In genomic region chr4:94523617-94524016, GRCh38 we compare ENCODE assay signal across 19 cellular contexts.
A peak's percentile ranks its signal among the peaks of the same experiment; 100 is the strongest.
DNase-seq lines count a peak whose midpoint lies in the region; FAIRE-seq and TF ChIP-seq lines count a peak whose summit lies in the region.
"Had no signal": no experiment of that assay in that cellular context is flagged by ENCODE, and none has a peak within 500 bp of the region (broad histone marks: within the 10 kb centered on the region; RNA-seq: fewer than 3 reads in every experiment).

No MANE protein-coding gene starts in this region.

- DNase-seq in MCF 10A (ENCODE audit: unreplicated experiment), result peak; percentile 72
- no peak for DNase-seq in breast epithelium (ENCODE audit: low spot score in 2 of 2)
- DNase-seq in astrocyte (ENCODE audit: low read depth), result peak; percentile 76
- peak; percentile 57 for DNase-seq in fibroblast of villous mesenchyme (ENCODE audit: low read depth)
- no peak for DNase-seq in transverse colon
- DNase-seq in activated effector memory CD4-positive, alpha-beta T cell treated with anti-CD3 and anti-CD28 coated beads, Interleukin-2, amount 50 U/mL, for 16 hours, result no peak
- no peak for DNase-seq in mucosa of gallbladder (ENCODE audit: low spot score)
- no peak for DNase-seq in SIG-M5 treated with dmso at 0.1 percent for 504 hours (lab: John Stamatoyannopoulos, UW; ENCODE audit: unreplicated experiment)
- DNase-seq: 8988T; activated naive CD4-positive, alpha-beta T cell; CD4-positive, CD25-positive, alpha-beta regulatory T cell; DMS79 treated with DMSO at 0.1 percent for 48 hours; hypothalamus; left colon; NCI-H187 treated with DMSO at 0.1 percent for 48 hours; NCI-H526 treated with DMSO at 0.1 percent for 48 hours; posterior cingulate gyrus had no signal

- 90 to 96% methylated on average over 3 of the region's 3 CpGs for WGBS in transverse colon (ENCODE audit: low coverage in 1 of 2), 2 donors

- H3K79me2 ChIP-seq in astrocyte (ENCODE audit: insufficient read depth, low read length), result peaks cover 74% of the 10 kb centered on the region

- BruUV-seq in MCF 10A (replicated peaks; lab: Mats Ljungman, UMichigan), result no TSS peak

- no peak for TF ChIP-seq EP300 in transverse colon (IDR thresholded peaks at IDR 0.05; ENCODE audit: low read depth)

- H3K36me3 Mint-ChIP-seq in MCF 10A (ENCODE audit: insufficient read depth, unreplicated experiment), result peaks cover 35% of the 10 kb centered on the region
- peaks cover 9% of the 10 kb centered on the region for H3K36me3 Mint-ChIP-seq in astrocyte (ENCODE audit: low read depth, unreplicated experiment)
- H3K36me3 Mint-ChIP-seq: WTC11 had no signal

- H3K27ac ChIP-seq in breast epithelium (no peak overlapping the region), astrocyte (ENCODE audit: low read depth, low read length) (peak overlapping the region; percentile 34), transverse colon (peak overlapping the region; percentile 1 to 72 (median 39))
- H3K27ac ChIP-seq: PC-9 had no signal

- H3K9me3 Mint-ChIP-seq in MCF 10A (ENCODE audit: unreplicated experiment), result no peaks in the 10 kb centered on the region
- no peaks in the 10 kb centered on the region for H3K9me3 Mint-ChIP-seq in astrocyte (ENCODE audit: unreplicated experiment)
- H3K9me3 Mint-ChIP-seq: CD4-positive, CD25-positive, alpha-beta regulatory T cell; WTC11 had no signal

- no peaks in the 10 kb centered on the region for H3K36me3 ChIP-seq in breast epithelium
- H3K36me3 ChIP-seq in astrocyte (ENCODE audit: insufficient read depth, low read length), result peaks cover 14% of the 10 kb centered on the region
- H3K36me3 ChIP-seq in transverse colon, result no peaks in the 10 kb centered on the region

- H3K4me2 ChIP-seq in astrocyte (ENCODE audit: low read length), result no peak overlapping the region
- H3K4me2 ChIP-seq: PC-9 had no signal

- H3K4me3 ChIP-seq in breast epithelium, result no peak overlapping the region
- H3K4me3 ChIP-seq in astrocyte (ENCODE audit: insufficient read depth, low read depth, low read length), result no peak overlapping the region
- no peak overlapping the region for H3K4me3 ChIP-seq in fibroblast of villous mesenchyme (ENCODE audit: low read depth, low read length)
- H3K4me3 ChIP-seq in transverse colon, result no peak overlapping the region
- H3K4me3 ChIP-seq: PC-9 had no signal

- TF ChIP-seq POLR2A in breast epithelium (IDR thresholded peaks at IDR 0.05) (no peak), transverse colon (IDR thresholded peaks at IDR 0.05) (no peak)

- H3K27me3 Mint-ChIP-seq in MCF 10A (ENCODE audit: insufficient read depth, unreplicated experiment) (no peaks in the 10 kb centered on the region), astrocyte (ENCODE audit: low read depth, unreplicated experiment) (no peaks in the 10 kb centered on the region)
- H3K27me3 Mint-ChIP-seq: CD4-positive, CD25-positive, alpha-beta regulatory T cell had no signal

- intact Hi-C loops in MCF 10A (cut with micrococcal nuclease) (no loop called here), breast epithelium (cut with DNase I; ENCODE audit: low total_unique reads) (no loop called here), transverse colon (cut with DNase I; ENCODE audit: low total_unique reads) (loop anchor here (5.0 kb wide), 1 partner anchor 71 kb away; the partner anchor contains the start of gene PDLIM5)

- H3K4me3 Mint-ChIP-seq in MCF 10A (ENCODE audit: unreplicated experiment) (no peak overlapping the region), astrocyte (ENCODE audit: unreplicated experiment) (no peak overlapping the region)
- H3K4me3 Mint-ChIP-seq: CD4-positive, CD25-positive, alpha-beta regulatory T cell; WTC11 had no signal

- H3K9ac ChIP-seq in astrocyte (ENCODE audit: low read length), result no peak overlapping the region

- CTCF ChIA-PET in MCF 10A (lab: Yijun Ruan, JAX), result no interaction called here

- H3K4me1 ChIP-seq in breast epithelium, result peaks cover 0 to 8% of the 10 kb centered on the region in 2 donors
- peaks cover 20% of the 10 kb centered on the region for H3K4me1 ChIP-seq in astrocyte (ENCODE audit: insufficient read depth, low read length)
- H3K4me1 ChIP-seq in transverse colon, result peaks cover 14 to 59% (median 17%) of the 10 kb centered on the region in 4 donors

- in situ Hi-C loops in transverse colon (cut with MboI; ENCODE audit: low pct_ligation_motif_present in 1 of 4, low pct_unique_long_range_greater_than_20kb in 1 of 4, low sequenced_read_pairs in 3 of 4), result no loop called here

- H3K27ac Mint-ChIP-seq in MCF 10A (ENCODE audit: low read depth, unreplicated experiment), result no peak overlapping the region
- no peak overlapping the region for H3K27ac Mint-ChIP-seq in astrocyte (ENCODE audit: unreplicated experiment)
- H3K27ac Mint-ChIP-seq: CD4-positive, CD25-positive, alpha-beta regulatory T cell; WTC11 had no signal

- TF ChIP-seq CTCF in MCF 10A (IDR thresholded peaks at IDR 0.05; ENCODE audit: unreplicated experiment) (no peak), breast epithelium (IDR thresholded peaks at IDR 0.05) (no peak), astrocyte (IDR thresholded peaks at IDR 0.05; ENCODE audit: insufficient read depth, low read depth, low read length) (no peak), fibroblast of villous mesenchyme (IDR thresholded peaks at IDR 0.05; ENCODE audit: insufficient read depth, low read depth, low read length) (no peak), transverse colon (IDR thresholded peaks at IDR 0.05) (no peak)

- H2AFZ ChIP-seq in astrocyte (ENCODE audit: low read depth, low read length), result no peak overlapping the region
- H2AFZ ChIP-seq: PC-9 had no signal

- FAIRE-seq in astrocyte (lab: Jason Lieb, UNC), result no peak

- POLR2A ChIA-PET in MCF 10A (lab: Yijun Ruan, JAX), result interaction anchor here (0.7 to 2.4 kb wide), 13 partner anchors 8 to 128 kb away, joined by 3 to 9 read pairs (median 3); no protein-coding TSS in a partner anchor

- H3K9me3 ChIP-seq in breast epithelium (no peaks in the 10 kb centered on the region), astrocyte (ENCODE audit: insufficient read depth, low read depth, low read length) (no peaks in the 10 kb centered on the region), transverse colon (no peaks in the 10 kb centered on the region)

- H3K4me1 Mint-ChIP-seq in MCF 10A (ENCODE audit: insufficient read depth, unreplicated experiment) (peaks cover 29% of the 10 kb centered on the region), astrocyte (ENCODE audit: low read depth, unreplicated experiment) (peaks cover 35% of the 10 kb centered on the region)

- no peaks in the 10 kb centered on the region for H3K27me3 ChIP-seq in breast epithelium
- H3K27me3 ChIP-seq in astrocyte (ENCODE audit: insufficient read depth, low read length), result no peaks in the 10 kb centered on the region
- H3K27me3 ChIP-seq in transverse colon, result no peaks in the 10 kb centered on the region

- peaks cover 6% of the 10 kb centered on the region for H4K20me1 ChIP-seq in astrocyte (ENCODE audit: insufficient read depth, low read length)

Comparison
In these comparisons a context has a peak if more than half of its experiments do, and no peak if none do; other contexts are left out.
1. DNase-seq: peak in MCF 10A (single experiment), astrocyte (single experiment) and fibroblast of villous mesenchyme (single experiment); none in breast epithelium (0 of 2), transverse colon (single experiment), activated effector memory CD4-positive, alpha-beta T cell treated with anti-CD3 and anti-CD28 coated beads, Interleukin-2, amount 50 U/mL, for 16 hours (single experiment), mucosa of gallbladder (single experiment) and SIG-M5 treated with dmso at 0.1 percent for 504 hours (single experiment).
2. H3K27ac ChIP-seq: peak in astrocyte (single experiment) and transverse colon (4 of 4); none in breast epithelium (0 of 2).